1 cellular context compared by ENCODE assay signal in genomic region chr10:120514035-120514620, GRCh38.
TF ChIP-seq lines count a peak whose summit lies in the region.

No MANE protein-coding gene starts in this region.

TF ChIP-seq in WTC11, 78 proteins besides CTCF, POLR2A, EP300 and RAD21 (continued from another document):
- peak; percentile 31; the same call in 1 of the 2 replicates for TF ChIP-seq ARID4B (CRISPR knock-in tag; IDR thresholded peaks at IDR 0.05; ENCODE audit: borderline replicate concordance)
- TF ChIP-seq CREM (CRISPR knock-in tag; IDR thresholded peaks at IDR 0.05), result peak; percentile 51; the same call in 1 of the 2 replicates
- TF ChIP-seq ZNF281 (CRISPR knock-in tag; IDR thresholded peaks at IDR 0.05), result peak; percentile 63; the same call in 1 of the 2 replicates
